In genomic region chr14:94048676-94049624, GRCh38 we compare ENCODE assay signal across 17 cellular contexts. TPM values are rescaled to one million over a fixed set of nuclear protein-coding genes. Genes with fewer than 3 reads are reported as not detected.
DNase-seq lines count a peak whose midpoint lies in the region; ATAC-seq and TF ChIP-seq lines count a peak whose summit lies in the region.
"Had no signal": no experiment of that assay in that cellular context is flagged by ENCODE, and none has a peak within 500 bp of the region (broad histone marks: within the 10 kb centered on the region; RNA-seq: fewer than 3 reads in every experiment).

No MANE protein-coding gene starts in this region.

- DNase-seq in CD4-positive, alpha-beta T cell = peak in 1 of 10 experiments; percentile 14
- DNase-seq in HCT116 (ENCODE audit: low read depth, low spot score) (no peak), SK-N-MC (ENCODE audit: low read depth, low spot score) (peak; percentile 88), kidney tubule cell (ENCODE audit: low spot score) (no peak), H4 (ENCODE audit: low spot score) (no peak)
- DNase-seq: mucosa of descending colon; NCI-H1048; stimulated activated CD4-positive, alpha-beta T cell treated with anti-CD3 and anti-CD28 coated beads, Interleukin-2, amount 100 ng/mL, for 48 hours; stomach; T-helper 9 cell had no signal

- no peak for TF ChIP-seq POLR2A in HCT116 (IDR thresholded peaks at IDR 0.05; ENCODE audit: borderline replicate concordance, extremely low read depth, insufficient read depth, insufficient read length)

- no peak overlapping the region for H3K4me3 ChIP-seq in HCT116 (replicated peaks in 1 of 2; ENCODE audit: low read depth in 1 of 2, low read length in 2 of 2)
- H3K4me3 ChIP-seq in SK-N-MC = peak overlapping the region; percentile 48
- H3K4me3 ChIP-seq: mucosa of descending colon, stomach had no signal

- no peaks in the 10 kb centered on the region; the same call in 1 of the 2 replicates for H3K79me2 ChIP-seq in HCT116 (ENCODE audit: insufficient read depth, low read length)

- BruUV-seq in HCT116 (replicated peaks; lab: Mats Ljungman, UMichigan) = no TSS peak

- peaks cover 29 to 54% of the 10 kb centered on the region in 2 experiments; a peak in 3 of 4 replicates for H3K36me3 ChIP-seq in HCT116 (ENCODE audit: control insufficient read depth in 1 of 2, insufficient read depth in 2 of 2, low read length in 2 of 2)
- peaks cover 88% of the 10 kb centered on the region for H3K36me3 ChIP-seq in SK-N-MC (ENCODE audit: insufficient read depth, low read length)

- no peaks in the 10 kb centered on the region for H4K20me1 ChIP-seq in HCT116 (ENCODE audit: insufficient read depth)

- H3K9ac ChIP-seq in HCT116 (ENCODE audit: low read length) = no peak overlapping the region
- H3K9ac ChIP-seq in SK-N-MC (ENCODE audit: insufficient read length) = no peak overlapping the region

- no peak for TF ChIP-seq RAD21 in HCT116 (IDR thresholded peaks at IDR 0.05; ENCODE audit: low read depth)

- CTCF ChIA-PET in CD4-positive, alpha-beta T cell (lab: Charles Lee) = interaction anchor here (1.0 kb wide), 1 partner anchor 80 kb away, joined by 3 read pairs; no protein-coding TSS in a partner anchor
- CTCF ChIA-PET in HCT116 (lab: Charles Lee) = interaction anchor here (1.0 kb wide), 2 partner anchors 20 to 88 kb away, joined by 3 read pairs; no protein-coding TSS in a partner anchor

- no peaks in the 10 kb centered on the region for H3K9me2 ChIP-seq in HCT116 (ENCODE audit: insufficient read depth)

- POLR2A ChIA-PET in CD4-positive, alpha-beta T cell (lab: Charles Lee) = no interaction called here
- POLR2A ChIA-PET in HCT116 (lab: Charles Lee) = no interaction called here

- no peak for ATAC-seq in CD4-positive, alpha-beta T cell (ENCODE audit: poor library complexity)
- ATAC-seq in HCT116 (no peak), HG03457 (IDR thresholded peaks at IDR 0.05; ENCODE audit: unreplicated experiment) (no peak), GM21390 (IDR thresholded peaks at IDR 0.05; ENCODE audit: unreplicated experiment) (no peak)
- ATAC-seq: mucosa of descending colon had no signal

- RAD21 ChIA-PET in HCT116 (lab: Charles Lee; ENCODE audit: low non-redundant PET in 1 of 2, low total read pairs in 2 of 2, uncharacterized antibody in 2 of 2, unreplicated experiment in 2 of 2) = no interaction called here

- no peak overlapping the region for H3K27ac ChIP-seq in CD4-positive, alpha-beta T cell (ENCODE audit: low read depth, low read length)
- no peak overlapping the region for H3K27ac ChIP-seq in HCT116 (ENCODE audit: low read depth, low read length)
- peak overlapping the region; percentile 56 for H3K27ac ChIP-seq in SK-N-MC
- H3K27ac ChIP-seq in layer of hippocampus (ENCODE audit: low read depth, low read length) = peak overlapping the region; percentile 57
- H3K27ac ChIP-seq: C4-2B, epithelial cell of prostate had no signal

- peaks cover 98% of the 10 kb centered on the region for H3K36me3 Mint-ChIP-seq in CD4-positive, alpha-beta T cell (ENCODE audit: low read depth)

- H3K4me3 Mint-ChIP-seq in CD4-positive, alpha-beta T cell = no peak overlapping the region

- H3K4me2 ChIP-seq in HCT116 (ENCODE audit: low read length) = no peak overlapping the region

- no peaks in the 10 kb centered on the region for H3K27me3 Mint-ChIP-seq in CD4-positive, alpha-beta T cell
- H3K27me3 Mint-ChIP-seq: progenitor cell of endocrine pancreas had no signal

- TF ChIP-seq CTCF in CD4-positive, alpha-beta T cell (IDR thresholded peaks at IDR 0.05) = no peak
- no peak for TF ChIP-seq CTCF in HCT116 (IDR thresholded peaks at IDR 0.05 in 2 of 3, conservative IDR thresholded peaks at IDR 0.05 in 1 of 3; ENCODE audit: borderline replicate concordance in 1 of 3, insufficient read depth in 1 of 3, low read depth in 2 of 3, low read length in 2 of 3)

- intact Hi-C loops in CD4-positive, alpha-beta T cell (cut with DNase I, micrococcal nuclease) = no loop called here
- intact Hi-C loops in HCT116 (cut with micrococcal nuclease) = no loop called here

- peaks cover 8% of the 10 kb centered on the region for H3K4me1 Mint-ChIP-seq in CD4-positive, alpha-beta T cell (ENCODE audit: low read depth)

- H3K27ac Mint-ChIP-seq in CD4-positive, alpha-beta T cell = peak overlapping the region; percentile 35

- H3K9me3 ChIP-seq in CD4-positive, alpha-beta T cell (ENCODE audit: control insufficient read depth, low read length) = no peaks in the 10 kb centered on the region
- H3K9me3 ChIP-seq in HCT116 (ENCODE audit: control insufficient read depth in 1 of 2, insufficient read depth in 1 of 2, low read depth in 1 of 2, low read length in 2 of 2) (no peaks in the 10 kb centered on the region), SK-N-MC (ENCODE audit: low read depth, low read length) (no peaks in the 10 kb centered on the region)
- H3K9me3 ChIP-seq: mucosa of descending colon, stomach had no signal

- no peaks in the 10 kb centered on the region for H3K27me3 ChIP-seq in CD4-positive, alpha-beta T cell (ENCODE audit: control insufficient read depth, insufficient read depth, low read length)
- H3K27me3 ChIP-seq in HCT116 (ENCODE audit: insufficient read depth, low read length) (no peaks in the 10 kb centered on the region), layer of hippocampus (ENCODE audit: control insufficient read depth, insufficient read depth, low read length) (no peaks in the 10 kb centered on the region)
- H3K27me3 ChIP-seq: stomach had no signal

- no peaks in the 10 kb centered on the region for H3K4me1 ChIP-seq in HCT116 (ENCODE audit: control insufficient read depth in 1 of 2, insufficient read depth in 2 of 2, low read length in 2 of 2)

- no peaks in the 10 kb centered on the region for H3K9me3 Mint-ChIP-seq in CD4-positive, alpha-beta T cell

- H2AFZ ChIP-seq in HCT116 (ENCODE audit: low read depth, low read length, poor library complexity, severe bottlenecking) = no peak overlapping the region

TF ChIP-seq in HCT116, 20 proteins besides CTCF, POLR2A, EP300 and RAD21:
- TF ChIP-seq EZH2 (IDR thresholded peaks at IDR 0.05) = no peak
- peak; percentile 11; the same call in 1 of the 2 replicates for TF ChIP-seq POLR2AphosphoS5 (IDR thresholded peaks at IDR 0.05; ENCODE audit: low read depth, low read length)

RNA-seq across cellular contexts. Expression of gene OTUB2, which starts 22.8 kb away (rescaled TPM):
- total RNA-seq in CD4-positive, alpha-beta T cell = not detected
- total RNA-seq in HCT116 (2021; ENCODE audit: unreplicated experiment) = 6.6 TPM
- 4.5 and 5.3 TPM in 2 replicates for polyA plus RNA-seq in HCT116 (2012)
- total RNA-seq in H4 (2014; rRNA removed; shearing (Covaris generic)) = 1.7 and 2.5 TPM in 2 replicates

RNA-seq across cellular contexts. Expression of gene DDX24, which starts 32.1 kb away (rescaled TPM):
- total RNA-seq in CD4-positive, alpha-beta T cell = 100 to 1,000 TPM; 678 to 711 TPM
- total RNA-seq in HCT116 (2021; ENCODE audit: unreplicated experiment) = 169 TPM
- polyA plus RNA-seq in HCT116 (2012) = 95.1 and 115 TPM in 2 replicates
- total RNA-seq in H4 (2014; rRNA removed; shearing (Covaris generic)) = 110 and 134 TPM in 2 replicates

RNA-seq across cellular contexts. Expression of gene IFI27L1, which starts 32.2 kb away (rescaled TPM):
- total RNA-seq in CD4-positive, alpha-beta T cell = 10 to 100 TPM; 14.1 to 14.3 TPM
- total RNA-seq in HCT116 (2021; ENCODE audit: unreplicated experiment) = 26.0 TPM
- polyA plus RNA-seq in HCT116 (2012) = 22.5 and 28.7 TPM in 2 replicates
- 16.1 and 32.8 TPM in 2 replicates for total RNA-seq in H4 (2014; rRNA removed; shearing (Covaris generic))

RNA-seq across cellular contexts. Expression of gene CCDC197, which starts 51.8 kb away (rescaled TPM):
- not detected for total RNA-seq in CD4-positive, alpha-beta T cell
- not detected for total RNA-seq in HCT116 (2021; ENCODE audit: unreplicated experiment)
- not detected in 2 replicates for polyA plus RNA-seq in HCT116 (2012)
- total RNA-seq in H4 (2014; rRNA removed; shearing (Covaris generic)) = not detected in 2 replicates
- total RNA-seq: HT-29, mucosa of descending colon, progenitor cell of endocrine pancreas, stomach had no signal
- polyA plus RNA-seq: stomach had no signal

Comparison
In these comparisons a context has a peak if more than half of its experiments do, and no peak if none do; other contexts are left out.
1. H3K27ac ChIP-seq: peak in SK-N-MC (single experiment) and layer of hippocampus (single experiment); none in CD4-positive, alpha-beta T cell (single experiment) and HCT116 (single experiment).